In genomic region chr6:169863149-169863525, GRCh38 we compare ENCODE assay signal across 21 cellular contexts.
DNase-seq lines count a peak whose midpoint lies in the region; ATAC-seq, FAIRE-seq and TF ChIP-seq lines count a peak whose summit lies in the region.
"Had no signal": no experiment of that assay in that cellular context is flagged by ENCODE, and none has a peak within 500 bp of the region (broad histone marks: within the 10 kb centered on the region; RNA-seq: fewer than 3 reads in every experiment).

No MANE protein-coding gene starts in this region.

- no peak overlapping the region for H3K4me3 Mint-ChIP-seq in activated naive CD4-positive, alpha-beta T cell treated with anti-CD3 and anti-CD28 coated beads for 36 hours
- H3K4me3 Mint-ChIP-seq: activated CD4-positive, alpha-beta memory T cell treated with anti-CD3 and anti-CD28 coated beads for 36 hours; activated naive CD8-positive, alpha-beta T cell treated with anti-CD3 and anti-CD28 coated beads, Interleukin-2, amount 10 ng/mL, durations not matched to agents 7 days and 5 days; CD4-positive, CD25-positive, alpha-beta regulatory T cell had no signal

- peak; percentile 35; the same call in 2 of the 3 replicates for ATAC-seq in HepG2
- no peak for ATAC-seq in right lobe of liver
- no peak for ATAC-seq in left lobe of liver
- no peak for ATAC-seq in GM21723 (IDR thresholded peaks at IDR 0.05; ENCODE audit: unreplicated experiment)
- ATAC-seq: gastrocnemius medialis, right cardiac atrium had no signal

- H3K27me3 ChIP-seq in HepG2 (ENCODE audit: control insufficient read depth in 1 of 2, insufficient read depth in 2 of 2, low read length in 2 of 2) = peaks cover 15 to 68% of the 10 kb centered on the region in 2 experiments; a peak in 4 of 5 replicates
- no peaks in the 10 kb centered on the region for H3K27me3 ChIP-seq in right lobe of liver
- H3K27me3 ChIP-seq: brain microvascular endothelial cell, gastrocnemius medialis, transverse colon had no signal

- H4K20me1 ChIP-seq in HepG2 (ENCODE audit: insufficient read depth, low read length) = no peaks in the 10 kb centered on the region

- no peaks in the 10 kb centered on the region for H3K27me3 Mint-ChIP-seq in activated naive CD4-positive, alpha-beta T cell treated with anti-CD3 and anti-CD28 coated beads for 36 hours (ENCODE audit: low read depth)
- H3K27me3 Mint-ChIP-seq: activated CD4-positive, alpha-beta memory T cell treated with anti-CD3 and anti-CD28 coated beads for 36 hours; activated naive CD8-positive, alpha-beta T cell treated with anti-CD3 and anti-CD28 coated beads, Interleukin-2, amount 10 ng/mL, durations not matched to agents 7 days and 5 days; CD4-positive, CD25-positive, alpha-beta regulatory T cell had no signal

- 61% methylated on average over 5 of the region's 12 CpGs for WGBS in HepG2 (ENCODE audit: low lambda C conversion rate)
- 80% methylated on average over 2 of the region's 12 CpGs for WGBS in right lobe of liver (ENCODE audit: insufficient coverage, low coverage, low lambda C conversion rate, missing lambda C conversion rate)

- H2AFZ ChIP-seq in HepG2 (ENCODE audit: low read length) = no peak overlapping the region

- H3K36me3 Mint-ChIP-seq in activated naive CD4-positive, alpha-beta T cell treated with anti-CD3 and anti-CD28 coated beads for 36 hours (ENCODE audit: low read depth) = no peaks in the 10 kb centered on the region
- H3K36me3 Mint-ChIP-seq: activated CD4-positive, alpha-beta memory T cell treated with anti-CD3 and anti-CD28 coated beads for 36 hours; CD4-positive, CD25-positive, alpha-beta regulatory T cell had no signal

- POLR2A ChIA-PET in HepG2 (lab: Yijun Ruan, JAX) = no interaction called here

- no peak for FAIRE-seq in HepG2 (lab: Jason Lieb, UNC)

- TF ChIP-seq CTCF in HepG2 (CRISPR knock-in tag; IDR thresholded peaks at IDR 0.05) (no peak), right lobe of liver (IDR thresholded peaks at IDR 0.05) (no peak)

- peaks cover 2% of the 10 kb centered on the region for H3K9me3 Mint-ChIP-seq in activated naive CD4-positive, alpha-beta T cell treated with anti-CD3 and anti-CD28 coated beads for 36 hours

- H3K9me3 ChIP-seq in HepG2 (ENCODE audit: low read length) = no peaks in the 10 kb centered on the region; the same call in 1 of the 2 replicates
- no peaks in the 10 kb centered on the region for H3K9me3 ChIP-seq in right lobe of liver
- H3K9me3 ChIP-seq: gastrocnemius medialis, transverse colon had no signal

- in situ Hi-C loops in HepG2 (cut with HindIII; ENCODE audit: extremely low pct_ligation_motif_present, low pct_unique_long_range_greater_than_20kb) = no loop called here

- H3K36me3 ChIP-seq in HepG2 (replicated peaks in 1 of 2; ENCODE audit: control insufficient read depth in 1 of 2, insufficient read depth in 2 of 2, low read length in 2 of 2) (no peaks in the 10 kb centered on the region), right lobe of liver (no peaks in the 10 kb centered on the region)
- H3K36me3 ChIP-seq: brain microvascular endothelial cell, gastrocnemius medialis, transverse colon had no signal

- no peaks in the 10 kb centered on the region for H3K79me2 ChIP-seq in HepG2 (ENCODE audit: insufficient read depth, low read length)

- no peak overlapping the region for H3K4me2 ChIP-seq in HepG2 (ENCODE audit: low read depth, low read length)

- H3K4me1 Mint-ChIP-seq in activated naive CD4-positive, alpha-beta T cell treated with anti-CD3 and anti-CD28 coated beads for 36 hours (ENCODE audit: low read depth) = peaks cover 25% of the 10 kb centered on the region

- no TSS peak for BruUV-seq in HepG2 (replicated peaks; lab: Mats Ljungman, UMichigan)

- TF ChIP-seq EP300 in HepG2 (IDR thresholded peaks at IDR 0.05; ENCODE audit: low read depth in 2 of 2, low read length in 2 of 2) (no peak), HepG2 (CRISPR knock-in tag; IDR thresholded peaks at IDR 0.05; ENCODE audit: borderline replicate concordance) (no peak)

- H3K9ac ChIP-seq in HepG2 (ENCODE audit: insufficient read depth, low read depth, low read length) = no peak overlapping the region

- no peak overlapping the region for H3K27ac ChIP-seq in HepG2 (ENCODE audit: extremely low read length, insufficient read depth, low read length)
- no peak overlapping the region for H3K27ac ChIP-seq in right lobe of liver
- H3K27ac ChIP-seq: brain microvascular endothelial cell, epithelial cell of prostate, gastrocnemius medialis, VCaP had no signal

- TF ChIP-seq RAD21 in HepG2 (CRISPR knock-in tag; IDR thresholded peaks at IDR 0.05) = no peak

- CTCF ChIA-PET in HepG2 (lab: Yijun Ruan, JAX; ENCODE audit: low intra/inter-chr PET ratio, low total read pairs) = no interaction called here
- CTCF ChIA-PET in activated naive CD4-positive, alpha-beta T cell treated with anti-CD3 and anti-CD28 coated beads for 36 hours (lab: Charles Lee) = interaction anchor here (1.3 kb wide), 1 partner anchor 31 kb away, joined by 3 read pairs; no protein-coding TSS in a partner anchor

- H3K4me1 ChIP-seq in HepG2 (ENCODE audit: insufficient read depth, low read length) (no peaks in the 10 kb centered on the region), right lobe of liver (no peaks in the 10 kb centered on the region)

- no peak overlapping the region for H3K4me3 ChIP-seq in HepG2 (replicated peaks in 1 of 3; ENCODE audit: insufficient read depth in 1 of 3, low read depth in 2 of 3, low read length in 3 of 3)
- H3K4me3 ChIP-seq in right lobe of liver = no peak overlapping the region
- H3K4me3 ChIP-seq: gastrocnemius medialis, transverse colon had no signal

- no peak for TF ChIP-seq POLR2A in HepG2 (IDR thresholded peaks at IDR 0.05; ENCODE audit: insufficient read depth in 1 of 2, low read depth in 2 of 2, low read length in 2 of 2)
- no peak for TF ChIP-seq POLR2A in right lobe of liver (IDR thresholded peaks at IDR 0.05)

- intact Hi-C loops in HepG2 (cut with micrococcal nuclease; ENCODE audit: unreplicated experiment) (no loop called here), right lobe of liver (cut with DNase I) (no loop called here)
- intact Hi-C loops in activated naive CD4-positive, alpha-beta T cell treated with anti-CD3 and anti-CD28 coated beads for 36 hours (cut with micrococcal nuclease) = no loop called here

- DNase-seq in HepG2 (ENCODE audit: low spot score) = no peak
- DNase-seq in right lobe of liver = no peak
- peak; percentile 84 for DNase-seq in NCI-H345 treated with DMSO at 0.1 percent for 48 hours (lab: John Stamatoyannopoulos, UW; ENCODE audit: unreplicated experiment)
- peak; percentile 32 for DNase-seq in left lobe of liver (ENCODE audit: low spot score)
- DNase-seq in activated naive CD4-positive, alpha-beta T cell treated with anti-CD3 and anti-CD28 coated beads for 36 hours = no peak
- no peak for DNase-seq in kidney tubule cell (ENCODE audit: low spot score)
- no peak for DNase-seq in NCI-H187 (lab: John Stamatoyannopoulos, UW)
- DNase-seq: activated CD4-positive, alpha-beta memory T cell treated with anti-CD3 and anti-CD28 coated beads for 36 hours; activated naive CD8-positive, alpha-beta T cell treated with anti-CD3 and anti-CD28 coated beads, Interleukin-2, amount 10 ng/mL, durations not matched to agents 7 days and 5 days; brain microvascular endothelial cell; CD4-positive, CD25-positive, alpha-beta regulatory T cell; dermis blood vessel endothelial cell; gastrocnemius medialis; NCI-H524 treated with DMSO at 0.1 percent for 48 hours; right cardiac atrium; SHP77 treated with DMSO at 0.1 percent for 48 hours; stimulated activated naive CD4-positive, alpha-beta T cell; transverse colon had no signal

- no peak overlapping the region for H3K27ac Mint-ChIP-seq in activated naive CD4-positive, alpha-beta T cell treated with anti-CD3 and anti-CD28 coated beads for 36 hours
- H3K27ac Mint-ChIP-seq: activated CD4-positive, alpha-beta memory T cell treated with anti-CD3 and anti-CD28 coated beads for 36 hours had no signal

TF ChIP-seq in HepG2, 621 proteins besides CTCF, POLR2A, EP300 and RAD21 (continues in another document):
- TF ChIP-seq HNF1A (IDR thresholded peaks at IDR 0.05; ENCODE audit: low read depth) (no peak), HNF1A (CRISPR knock-in tag; IDR thresholded peaks at IDR 0.05; ENCODE audit: borderline replicate concordance) (no peak), ZKSCAN5 (CRISPR knock-in tag; IDR thresholded peaks at IDR 0.05) (no peak)

Comparison
In these comparisons a context has a peak if more than half of its experiments do, and no peak if none do; other contexts are left out.
1. DNase-seq: peak in NCI-H345 treated with DMSO at 0.1 percent for 48 hours (single experiment) and left lobe of liver (single experiment); none in HepG2 (single experiment), right lobe of liver (0 of 3), activated naive CD4-positive, alpha-beta T cell treated with anti-CD3 and anti-CD28 coated beads for 36 hours (single experiment), kidney tubule cell (single experiment) and NCI-H187 (0 of 2).